In genomic region chr5:172592881-172593280, GRCh38 we compare ENCODE assay signal across 19 cellular contexts. TPM values are rescaled to one million over a fixed set of nuclear protein-coding genes. Genes with fewer than 3 reads are reported as not detected.
A peak's percentile ranks its signal among the peaks of the same experiment; 100 is the strongest.
DNase-seq lines count a peak whose midpoint lies in the region; ATAC-seq and TF ChIP-seq lines count a peak whose summit lies in the region.
"Had no signal": no experiment of that assay in that cellular context is flagged by ENCODE, and none has a peak within 500 bp of the region (broad histone marks: within the 10 kb centered on the region; RNA-seq: fewer than 3 reads in every experiment).

No MANE protein-coding gene starts in this region.

- no peaks in the 10 kb centered on the region for H3K36me3 ChIP-seq in endodermal cell (ENCODE audit: control insufficient read depth, insufficient read depth, low read length)
- H3K36me3 ChIP-seq: BLaER1 treated with 17β-estradiol and CSF1 and Interleukin-3, amounts not matched to agents 10 nM and 100 nM had no signal

- H3K27me3 ChIP-seq in endodermal cell (ENCODE audit: control insufficient read depth, insufficient read depth, low read length, poor library complexity, severe bottlenecking) = no peaks in the 10 kb centered on the region
- H3K27me3 ChIP-seq: BLaER1 treated with 17β-estradiol and CSF1 and Interleukin-3, amounts not matched to agents 10 nM and 100 nM had no signal

- no peaks in the 10 kb centered on the region for H3K9me3 ChIP-seq in endodermal cell (ENCODE audit: control insufficient read depth, low read length)
- H3K9me3 ChIP-seq: A549; BLaER1 treated with 17β-estradiol and CSF1 and Interleukin-3, amounts not matched to agents 10 nM and 100 nM; Caco-2 had no signal

- no peaks in the 10 kb centered on the region for H3K4me1 ChIP-seq in endodermal cell (ENCODE audit: control insufficient read depth, insufficient read depth, low read length)
- H3K4me1 ChIP-seq: A549, Caco-2 had no signal

- H3K27ac Mint-ChIP-seq in activated naive CD4-positive, alpha-beta T cell treated with anti-CD3 and anti-CD28 coated beads, Interleukin-2, amount 50 U/mL, for 24 hours = peak overlapping the region; percentile 21
- no peak overlapping the region for H3K27ac Mint-ChIP-seq in activated naive CD4-positive, alpha-beta T cell treated with anti-CD3 and anti-CD28 coated beads, Interleukin-2, amount 10 ng/mL, durations not matched to agents 7 days and 5 days
- no peak overlapping the region for H3K27ac Mint-ChIP-seq in endodermal cell
- H3K27ac Mint-ChIP-seq: B cell; CD4-positive, alpha-beta T cell; CD8-positive, alpha-beta T cell had no signal

- H3K27ac ChIP-seq in endodermal cell (ENCODE audit: low read depth, low read length) = no peak overlapping the region
- H3K27ac ChIP-seq: 22Rv1; A549; BLaER1 treated with 17β-estradiol and CSF1 and Interleukin-3, amounts not matched to agents 10 nM and 100 nM; C4-2B had no signal

- no peak for ATAC-seq in GM19395 (IDR thresholded peaks at IDR 0.05; ENCODE audit: unreplicated experiment)
- ATAC-seq: A549; CD8-positive, alpha-beta T cell; GM12878 had no signal

- H3K4me3 Mint-ChIP-seq in activated naive CD4-positive, alpha-beta T cell treated with anti-CD3 and anti-CD28 coated beads, Interleukin-2, amount 50 U/mL, for 24 hours = no peak overlapping the region
- H3K4me3 Mint-ChIP-seq in activated naive CD4-positive, alpha-beta T cell treated with anti-CD3 and anti-CD28 coated beads, Interleukin-2, amount 10 ng/mL, durations not matched to agents 7 days and 5 days = no peak overlapping the region
- H3K4me3 Mint-ChIP-seq in endodermal cell = no peak overlapping the region
- H3K4me3 Mint-ChIP-seq: B cell; CD4-positive, alpha-beta T cell; CD8-positive, alpha-beta T cell had no signal

- no peak overlapping the region for H3K9ac ChIP-seq in endodermal cell (ENCODE audit: extremely low read depth, low read length, poor library complexity, severe bottlenecking)
- H3K9ac ChIP-seq: BLaER1 treated with 17β-estradiol and CSF1 and Interleukin-3, amounts not matched to agents 10 nM and 100 nM had no signal

- TF ChIP-seq CTCF in endodermal cell (conservative IDR thresholded peaks at IDR 0.05) = no peak

- no peaks in the 10 kb centered on the region for H3K27me3 Mint-ChIP-seq in activated naive CD4-positive, alpha-beta T cell treated with anti-CD3 and anti-CD28 coated beads, Interleukin-2, amount 50 U/mL, for 24 hours
- H3K27me3 Mint-ChIP-seq in activated naive CD4-positive, alpha-beta T cell treated with anti-CD3 and anti-CD28 coated beads, Interleukin-2, amount 10 ng/mL, durations not matched to agents 7 days and 5 days = peaks cover 6% of the 10 kb centered on the region
- peaks cover 4% of the 10 kb centered on the region for H3K27me3 Mint-ChIP-seq in endodermal cell (ENCODE audit: insufficient read depth)

- CTCF ChIA-PET in activated naive CD4-positive, alpha-beta T cell treated with anti-CD3 and anti-CD28 coated beads, Interleukin-2, amount 10 ng/mL, durations not matched to agents 7 days and 5 days (lab: Charles Lee) = no interaction called here

- intact Hi-C loops in posterior vena cava (cut with DNase I) = no loop called here

- H3K4me3 ChIP-seq in endodermal cell (ENCODE audit: low read length) = no peak overlapping the region
- H3K4me3 ChIP-seq: A549; BLaER1 treated with 17β-estradiol and CSF1 and Interleukin-3, amounts not matched to agents 10 nM and 100 nM; GM12878 had no signal

- no peaks in the 10 kb centered on the region for H3K9me3 Mint-ChIP-seq in activated naive CD4-positive, alpha-beta T cell treated with anti-CD3 and anti-CD28 coated beads, Interleukin-2, amount 50 U/mL, for 24 hours
- H3K9me3 Mint-ChIP-seq in activated naive CD4-positive, alpha-beta T cell treated with anti-CD3 and anti-CD28 coated beads, Interleukin-2, amount 10 ng/mL, durations not matched to agents 7 days and 5 days = peaks cover 4% of the 10 kb centered on the region
- no peaks in the 10 kb centered on the region for H3K9me3 Mint-ChIP-seq in endodermal cell
- H3K9me3 Mint-ChIP-seq: CD4-positive, alpha-beta T cell; CD8-positive, alpha-beta T cell had no signal

- 82 to 89% methylated on average over 5 of the region's 5 CpGs for WGBS in endodermal cell (ENCODE audit: insufficient coverage in 1 of 2, insufficient read length in 1 of 2), 2 experiments

- H3K36me3 Mint-ChIP-seq in activated naive CD4-positive, alpha-beta T cell treated with anti-CD3 and anti-CD28 coated beads, Interleukin-2, amount 50 U/mL, for 24 hours = no peaks in the 10 kb centered on the region
- no peaks in the 10 kb centered on the region for H3K36me3 Mint-ChIP-seq in activated naive CD4-positive, alpha-beta T cell treated with anti-CD3 and anti-CD28 coated beads, Interleukin-2, amount 10 ng/mL, durations not matched to agents 7 days and 5 days
- no peaks in the 10 kb centered on the region for H3K36me3 Mint-ChIP-seq in endodermal cell (ENCODE audit: low read depth)
- H3K36me3 Mint-ChIP-seq: CD8-positive, alpha-beta T cell had no signal

- H3K4me1 Mint-ChIP-seq in activated naive CD4-positive, alpha-beta T cell treated with anti-CD3 and anti-CD28 coated beads, Interleukin-2, amount 50 U/mL, for 24 hours = no peaks in the 10 kb centered on the region
- no peaks in the 10 kb centered on the region for H3K4me1 Mint-ChIP-seq in activated naive CD4-positive, alpha-beta T cell treated with anti-CD3 and anti-CD28 coated beads, Interleukin-2, amount 10 ng/mL, durations not matched to agents 7 days and 5 days
- H3K4me1 Mint-ChIP-seq in endodermal cell = no peaks in the 10 kb centered on the region
- H3K4me1 Mint-ChIP-seq: B cell had no signal

- DNase-seq in activated naive CD4-positive, alpha-beta T cell treated with anti-CD3 and anti-CD28 coated beads, Interleukin-2, amount 10 ng/mL, durations not matched to agents 7 days and 5 days = no peak
- DNase-seq in endodermal cell (peak; percentile 34), mesenteric fat pad (ENCODE audit: low spot score) (peak; percentile 30), posterior vena cava (ENCODE audit: low spot score) (peak; percentile 51), GDM1 (lab: John Stamatoyannopoulos, UW) (no peak)
- DNase-seq: AML-193; Caco-2; Calu3; CD8-positive, alpha-beta T cell; DMS79 treated with DMSO at 0.1 percent for 48 hours had no signal

RNA-seq across cellular contexts. Expression of gene NEURL1B, which starts 48.2 kb away (rescaled TPM):
- total RNA-seq in endodermal cell (1 to 10 TPM; 4.9 to 6.3 TPM), mesenteric fat pad (35.8 TPM), posterior vena cava (10 to 100 TPM; 32.9 to 38.6 TPM)
- polyA plus RNA-seq in endodermal cell (2013, experiment 1 of 2) = 10.1 TPM
- 11.1 TPM for polyA plus RNA-seq in endodermal cell (2013, experiment 2 of 2)

Comparison
In these comparisons a context has a peak if more than half of its experiments do, and no peak if none do; other contexts are left out.
1. DNase-seq: peak in endodermal cell (single experiment), mesenteric fat pad (single experiment) and posterior vena cava (single experiment); none in activated naive CD4-positive, alpha-beta T cell treated with anti-CD3 and anti-CD28 coated beads, Interleukin-2, amount 10 ng/mL, durations not matched to agents 7 days and 5 days (single experiment) and GDM1 (single experiment).